Comparison of ENCODE assay signal across 1 cellular context in genomic region chrX:63657821-63658220, GRCh38.
TF ChIP-seq lines count a peak whose summit lies in the region.

No MANE protein-coding gene starts in this region.

TF ChIP-seq in SK-N-SH, 30 proteins besides CTCF, POLR2A, EP300 and RAD21 (continued from another document):
- TF ChIP-seq MAX (IDR thresholded peaks at IDR 0.05; ENCODE audit: low read depth) = no peak
- no peak for TF ChIP-seq YY1 (IDR thresholded peaks at IDR 0.05; ENCODE audit: low read depth)
- TF ChIP-seq MXI1 (IDR thresholded peaks at IDR 0.05; ENCODE audit: low read depth, low read length) = no peak
- TF ChIP-seq GABPA (IDR thresholded peaks at IDR 0.05; ENCODE audit: low read depth) = no peak
- TF ChIP-seq USF2 (IDR thresholded peaks at IDR 0.05; ENCODE audit: borderline replicate concordance, low read depth, low read length) = no peak
- peak; percentile 90 for TF ChIP-seq MEF2A (IDR thresholded peaks at IDR 0.05; ENCODE audit: borderline replicate concordance, low read depth)
- no peak for TF ChIP-seq SMC3 (IDR thresholded peaks at IDR 0.05; ENCODE audit: low read depth, low read length)
- peak; percentile 58 for TF ChIP-seq JUND (IDR thresholded peaks at IDR 0.05)
TF ChIP-seq in SK-N-SH: peak in this region for 6.
